Comparison of ENCODE assay signal across 19 cellular contexts in genomic region chrX:112819813-112820212, GRCh38.
"Had no signal": no experiment of that assay in that cellular context is flagged by ENCODE, and none has a peak within 500 bp of the region (broad histone marks: within the 10 kb centered on the region; RNA-seq: fewer than 3 reads in every experiment).

No MANE protein-coding gene starts in this region.

- H3K4me3 ChIP-seq: body of pancreas, ovary, tibial artery, vagina had no signal

- H3K36me3 ChIP-seq: ovary had no signal

- DNase-seq: activated B cell treated with CpG ODN at 0.5 μM for 24 hours; activated CD4-positive, alpha-beta memory T cell treated with anti-CD3 and anti-CD28 coated beads for 36 hours; activated CD4-positive, alpha-beta T cell treated with anti-CD3 and anti-CD28 coated beads for 4 hours; activated CD8-positive, alpha-beta memory T cell treated with anti-CD3 and anti-CD28 coated beads, Interleukin-2, amount 10 ng/mL, durations not matched to agents 7 days and 5 days; activated naive CD8-positive, alpha-beta T cell treated with anti-CD3 and anti-CD28 coated beads for 36 hours; amygdala; central memory CD4-positive, alpha-beta T cell; endodermal cell; hypothalamus; islet precursor cell; stimulated activated CD8-positive, alpha-beta memory T cell treated with anti-CD3 and anti-CD28 coated beads, Interleukin-4, amount 100 ng/mL, for 48 hours; stimulated activated naive CD4-positive, alpha-beta T cell treated with Interleukin-2 at 50 U/mL for 16 hours; T-cell; tibial artery had no signal

- H3K27me3 ChIP-seq: body of pancreas, foreskin keratinocyte, ovary, tibial artery, vagina had no signal

- H3K9me3 ChIP-seq: body of pancreas, ovary, tibial artery, vagina had no signal

- H3K4me1 ChIP-seq: body of pancreas, foreskin keratinocyte had no signal

- ATAC-seq: activated CD8-positive, alpha-beta memory T cell treated with anti-CD3 and anti-CD28 coated beads, Interleukin-2, amount 10 ng/mL, durations not matched to agents 7 days and 5 days; T-cell had no signal

- H3K27ac ChIP-seq: epithelial cell of prostate, foreskin keratinocyte, ovary, tibial artery, vagina had no signal
